In the genomic region with DNA sequence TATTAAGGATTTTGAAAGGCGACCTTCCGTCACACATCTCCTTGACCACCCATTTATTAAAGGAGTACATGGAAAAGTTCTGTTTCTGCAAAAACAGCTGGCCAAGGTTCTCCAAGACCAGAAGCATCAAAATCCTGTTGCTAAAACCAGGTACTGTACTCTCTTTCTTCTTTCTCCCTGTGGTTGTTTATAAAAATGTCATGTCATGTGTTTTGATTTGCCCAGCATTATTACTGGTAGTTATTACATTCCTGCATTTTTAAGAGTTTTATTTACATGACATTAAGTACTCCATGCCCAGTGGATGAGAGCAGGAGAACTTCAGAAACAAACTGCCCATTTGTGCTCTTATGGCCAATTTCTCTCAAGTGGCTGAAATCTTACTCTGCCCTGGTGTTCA, we compare ENCODE assay signal across 2 cellular contexts.
A peak's percentile ranks its signal among the peaks of the same experiment; 100 is the strongest.
TF ChIP-seq lines count a peak whose summit lies in the region.

No MANE protein-coding gene starts in this region.

TF ChIP-seq in A549, 52 proteins besides CTCF, POLR2A, EP300 and RAD21:
- peak; percentile 12 for TF ChIP-seq MAFK (IDR thresholded peaks at IDR 0.05; ENCODE audit: partially characterized antibody)
- TF ChIP-seq SMC3 (IDR thresholded peaks at IDR 0.05) = no peak
- TF ChIP-seq EHMT2 (IDR thresholded peaks at IDR 0.05; ENCODE audit: low read depth) = no peak
- TF ChIP-seq SREBF2 (IDR thresholded peaks at IDR 0.05) = no peak
- no peak for TF ChIP-seq NFE2L2 (conservative IDR thresholded peaks at IDR 0.05; ENCODE audit: low read length)
TF ChIP-seq in A549: peak in this region for 1.

TF ChIP-seq in K562, 482 proteins besides CTCF, POLR2A, EP300 and RAD21:
- TF ChIP-seq ZNF408 (CRISPR knock-in tag; IDR thresholded peaks at IDR 0.05; ENCODE audit: low read depth) (no peak), MAFG (tag; conservative IDR thresholded peaks at IDR 0.05) (peak; percentile 51), C11orf30 (IDR thresholded peaks at IDR 0.05; ENCODE audit: low read depth) (peak; percentile 59; the same call in 1 of the 2 replicates), ZNF316 (IDR thresholded peaks at IDR 0.05) (peak; percentile 78)
TF ChIP-seq in K562: peak in this region for 3.
